1 cellular context compared by ENCODE assay signal in the genomic region with DNA sequence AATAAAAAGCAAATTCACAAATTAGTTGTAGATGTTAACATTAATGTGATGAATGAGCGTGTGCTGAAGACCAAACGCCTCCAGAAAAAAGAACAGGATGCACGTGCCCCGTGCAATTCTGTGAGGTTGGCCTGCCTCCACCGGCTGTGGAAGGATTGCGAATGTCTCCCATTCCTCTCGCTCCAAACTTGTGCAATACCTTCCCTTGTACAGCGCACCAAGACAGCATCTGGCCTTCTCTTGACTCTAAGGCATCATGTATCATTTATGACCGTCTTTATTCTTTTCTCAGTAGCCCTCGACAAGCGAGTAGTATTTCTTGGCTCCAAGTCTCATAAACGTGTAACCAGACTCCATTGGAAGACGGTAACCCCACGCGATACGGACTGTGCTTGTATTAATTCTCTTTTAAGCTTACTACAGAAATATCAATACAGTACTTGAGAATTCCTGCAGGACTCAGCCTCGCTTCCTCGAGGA.
TF ChIP-seq lines count a peak whose summit lies in the region.

No MANE protein-coding gene starts in this region.

TF ChIP-seq in HepG2, 621 proteins besides CTCF, POLR2A, EP300 and RAD21 (continued from another document):
- TF ChIP-seq ZNF543 (CRISPR knock-in tag; IDR thresholded peaks at IDR 0.05), result no peak
- TF ChIP-seq NONO (IDR thresholded peaks at IDR 0.05), result no peak
- TF ChIP-seq NONO (CRISPR knock-in tag; conservative IDR thresholded peaks at IDR 0.05), result no peak
- TF ChIP-seq ZNF644 (CRISPR knock-in tag; IDR thresholded peaks at IDR 0.05; ENCODE audit: low read depth), result no peak
- no peak for TF ChIP-seq ZFP36 (IDR thresholded peaks at IDR 0.05; ENCODE audit: borderline replicate concordance, low read depth, low read length, partially characterized antibody)
- TF ChIP-seq SAP130 (CRISPR knock-in tag; IDR thresholded peaks at IDR 0.05; ENCODE audit: low read depth), result no peak
- no peak for TF ChIP-seq NFIB (CRISPR knock-in tag; IDR thresholded peaks at IDR 0.05; ENCODE audit: borderline replicate concordance)
- no peak for TF ChIP-seq ZNF282 (IDR thresholded peaks at IDR 0.05; ENCODE audit: partially characterized antibody)
- no peak for TF ChIP-seq TFAP4 (IDR thresholded peaks at IDR 0.05; ENCODE audit: borderline replicate concordance, low read depth)
- TF ChIP-seq, protein P1, sequence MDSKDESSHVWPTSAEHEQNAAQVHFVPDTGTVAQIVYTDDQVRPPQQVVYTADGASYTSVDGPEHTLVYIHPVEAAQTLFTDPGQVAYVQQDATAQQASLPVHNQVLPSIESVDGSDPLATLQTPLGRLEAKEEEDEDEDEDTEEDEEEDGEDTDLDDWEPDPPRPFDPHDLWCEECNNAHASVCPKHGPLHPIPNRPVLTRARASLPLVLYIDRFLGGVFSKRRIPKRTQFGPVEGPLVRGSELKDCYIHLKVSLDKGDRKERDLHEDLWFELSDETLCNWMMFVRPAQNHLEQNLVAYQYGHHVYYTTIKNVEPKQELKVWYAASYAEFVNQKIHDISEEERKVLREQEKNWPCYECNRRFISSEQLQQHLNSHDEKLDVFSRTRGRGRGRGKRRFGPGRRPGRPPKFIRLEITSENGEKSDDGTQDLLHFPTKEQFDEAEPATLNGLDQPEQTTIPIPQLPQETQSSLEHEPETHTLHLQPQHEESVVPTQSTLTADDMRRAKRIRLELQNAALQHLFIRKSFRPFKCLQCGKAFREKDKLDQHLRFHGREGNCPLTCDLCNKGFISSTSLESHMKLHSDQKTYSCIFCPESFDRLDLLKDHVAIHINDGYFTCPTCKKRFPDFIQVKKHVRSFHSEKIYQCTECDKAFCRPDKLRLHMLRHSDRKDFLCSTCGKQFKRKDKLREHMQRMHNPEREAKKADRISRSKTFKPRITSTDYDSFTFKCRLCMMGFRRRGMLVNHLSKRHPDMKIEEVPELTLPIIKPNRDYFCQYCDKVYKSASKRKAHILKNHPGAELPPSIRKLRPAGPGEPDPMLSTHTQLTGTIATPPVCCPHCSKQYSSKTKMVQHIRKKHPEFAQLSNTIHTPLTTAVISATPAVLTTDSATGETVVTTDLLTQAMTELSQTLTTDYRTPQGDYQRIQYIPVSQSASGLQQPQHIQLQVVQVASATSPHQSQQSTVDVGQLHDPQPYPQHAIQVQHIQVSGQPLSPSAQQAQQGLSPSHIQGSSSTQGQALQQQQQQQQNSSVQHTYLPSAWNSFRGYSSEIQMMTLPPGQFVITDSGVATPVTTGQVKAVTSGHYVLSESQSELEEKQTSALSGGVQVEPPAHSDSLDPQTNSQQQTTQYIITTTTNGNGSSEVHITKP (CRISPR knock-in tag; IDR thresholded peaks at IDR 0.05; ENCODE audit: low read depth), result no peak
- no peak for TF ChIP-seq ZBTB3 (CRISPR knock-in tag; IDR thresholded peaks at IDR 0.05; ENCODE audit: borderline replicate concordance, low read depth)
- no peak for TF ChIP-seq NFYB (CRISPR knock-in tag; IDR thresholded peaks at IDR 0.05)
- TF ChIP-seq ZFP91 (CRISPR knock-in tag; IDR thresholded peaks at IDR 0.05; ENCODE audit: borderline replicate concordance), result no peak
- no peak for TF ChIP-seq GTF3A (CRISPR knock-in tag; conservative IDR thresholded peaks at IDR 0.05)
- no peak for TF ChIP-seq NBN (conservative IDR thresholded peaks at IDR 0.05)
- TF ChIP-seq, protein P2, sequence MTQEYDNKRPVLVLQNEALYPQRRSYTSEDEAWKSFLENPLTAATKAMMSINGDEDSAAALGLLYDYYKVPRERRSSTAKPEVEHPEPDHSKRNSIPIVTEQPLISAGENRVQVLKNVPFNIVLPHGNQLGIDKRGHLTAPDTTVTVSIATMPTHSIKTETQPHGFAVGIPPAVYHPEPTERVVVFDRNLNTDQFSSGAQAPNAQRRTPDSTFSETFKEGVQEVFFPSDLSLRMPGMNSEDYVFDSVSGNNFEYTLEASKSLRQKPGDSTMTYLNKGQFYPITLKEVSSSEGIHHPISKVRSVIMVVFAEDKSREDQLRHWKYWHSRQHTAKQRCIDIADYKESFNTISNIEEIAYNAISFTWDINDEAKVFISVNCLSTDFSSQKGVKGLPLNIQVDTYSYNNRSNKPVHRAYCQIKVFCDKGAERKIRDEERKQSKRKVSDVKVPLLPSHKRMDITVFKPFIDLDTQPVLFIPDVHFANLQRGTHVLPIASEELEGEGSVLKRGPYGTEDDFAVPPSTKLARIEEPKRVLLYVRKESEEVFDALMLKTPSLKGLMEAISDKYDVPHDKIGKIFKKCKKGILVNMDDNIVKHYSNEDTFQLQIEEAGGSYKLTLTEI (CRISPR knock-in tag; conservative IDR thresholded peaks at IDR 0.05), result no peak
- TF ChIP-seq KDM5B (CRISPR knock-in tag; IDR thresholded peaks at IDR 0.05; ENCODE audit: borderline replicate concordance), result peak; percentile 71
- TF ChIP-seq, protein P3, sequence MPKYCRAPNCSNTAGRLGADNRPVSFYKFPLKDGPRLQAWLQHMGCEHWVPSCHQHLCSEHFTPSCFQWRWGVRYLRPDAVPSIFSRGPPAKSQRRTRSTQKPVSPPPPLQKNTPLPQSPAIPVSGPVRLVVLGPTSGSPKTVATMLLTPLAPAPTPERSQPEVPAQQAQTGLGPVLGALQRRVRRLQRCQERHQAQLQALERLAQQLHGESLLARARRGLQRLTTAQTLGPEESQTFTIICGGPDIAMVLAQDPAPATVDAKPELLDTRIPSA (CRISPR knock-in tag; IDR thresholded peaks at IDR 0.05; ENCODE audit: borderline replicate concordance), result no peak
- no peak for TF ChIP-seq ZNF441 (CRISPR knock-in tag; IDR thresholded peaks at IDR 0.05; ENCODE audit: borderline replicate concordance)
- no peak for TF ChIP-seq SNAI1 (CRISPR knock-in tag; IDR thresholded peaks at IDR 0.05; ENCODE audit: borderline replicate concordance)
- TF ChIP-seq E2F5 (CRISPR knock-in tag; conservative IDR thresholded peaks at IDR 0.05), result no peak
- TF ChIP-seq TRIM22 (IDR thresholded peaks at IDR 0.05), result no peak
- peak; percentile 87 for TF ChIP-seq ZNF121 (CRISPR knock-in tag; IDR thresholded peaks at IDR 0.05)
- TF ChIP-seq ZHX2 (IDR thresholded peaks at IDR 0.05; ENCODE audit: low read depth), result no peak
- no peak for TF ChIP-seq ZHX2 (CRISPR knock-in tag; IDR thresholded peaks at IDR 0.05; ENCODE audit: borderline replicate concordance)
- TF ChIP-seq, protein P4, sequence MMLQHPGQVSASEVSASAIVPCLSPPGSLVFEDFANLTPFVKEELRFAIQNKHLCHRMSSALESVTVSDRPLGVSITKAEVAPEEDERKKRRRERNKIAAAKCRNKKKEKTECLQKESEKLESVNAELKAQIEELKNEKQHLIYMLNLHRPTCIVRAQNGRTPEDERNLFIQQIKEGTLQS (CRISPR knock-in tag; IDR thresholded peaks at IDR 0.05), result no peak
- TF ChIP-seq HOXA5 (CRISPR knock-in tag; IDR thresholded peaks at IDR 0.05), result no peak
- no peak for TF ChIP-seq FOXO4 (CRISPR knock-in tag; conservative IDR thresholded peaks at IDR 0.05)
- TF ChIP-seq ZNF589 (CRISPR knock-in tag; conservative IDR thresholded peaks at IDR 0.05), result no peak
- no peak for TF ChIP-seq NR2F6 (IDR thresholded peaks at IDR 0.05)
- no peak for TF ChIP-seq NR2F6 (CRISPR knock-in tag; IDR thresholded peaks at IDR 0.05)
- no peak for TF ChIP-seq NFE2L2 (IDR thresholded peaks at IDR 0.05; ENCODE audit: low read length)
- TF ChIP-seq MTF1 (CRISPR knock-in tag; IDR thresholded peaks at IDR 0.05), result no peak
- TF ChIP-seq ZNF777 (CRISPR knock-in tag; IDR thresholded peaks at IDR 0.05), result no peak
- TF ChIP-seq SNAPC5 (CRISPR knock-in tag; IDR thresholded peaks at IDR 0.05; ENCODE audit: borderline replicate concordance), result 0 out of 2 replicates have a peak, but pooled peaks have one; percentile 85
- TF ChIP-seq SMYD3 (CRISPR knock-in tag; IDR thresholded peaks at IDR 0.05), result peak; percentile 85
- TF ChIP-seq ZNF577 (CRISPR knock-in tag; IDR thresholded peaks at IDR 0.05; ENCODE audit: borderline replicate concordance, low read depth), result no peak
- no peak for TF ChIP-seq BCL6 (CRISPR knock-in tag; IDR thresholded peaks at IDR 0.05)
